In the genomic region with DNA sequence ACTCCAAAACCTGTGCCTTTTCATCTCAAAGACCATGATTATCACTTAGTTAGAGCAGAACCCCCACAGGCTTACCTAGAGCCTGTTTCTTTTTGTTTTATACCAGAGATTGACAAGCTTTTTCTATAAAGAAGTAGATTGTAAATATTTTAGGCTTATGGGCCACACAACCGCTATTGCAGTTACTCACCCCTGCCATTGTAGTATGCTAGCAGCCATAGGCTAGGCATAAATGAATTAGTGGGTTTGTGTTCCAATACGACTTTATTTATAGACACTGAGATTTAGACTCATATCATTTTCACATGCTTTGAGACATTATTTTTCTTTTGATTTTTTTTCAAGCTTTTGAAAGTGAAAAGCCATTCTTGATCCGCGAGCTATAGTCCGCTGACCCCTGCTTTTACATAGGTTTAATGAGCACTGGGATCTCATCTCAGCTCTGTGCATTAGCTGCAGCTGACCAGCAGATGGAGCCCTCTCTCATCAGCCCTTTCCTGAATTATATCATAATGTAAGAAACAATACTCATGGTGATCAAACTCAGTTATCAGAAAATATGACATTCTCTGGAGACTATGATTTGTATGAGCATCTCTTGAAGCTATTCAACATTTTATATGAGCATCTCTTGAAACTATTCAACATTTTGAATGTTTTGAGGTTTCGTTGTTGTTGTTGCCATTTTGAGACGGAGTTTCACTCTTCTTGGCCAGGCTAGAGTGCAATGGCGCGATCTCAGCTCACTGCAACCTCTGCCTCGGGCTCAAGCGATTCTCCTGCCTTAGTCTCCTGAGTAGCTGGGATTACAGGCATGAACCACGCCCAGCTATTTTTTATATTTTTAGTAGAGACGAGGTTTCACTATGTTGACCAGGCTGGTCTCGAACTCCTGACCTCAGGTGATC, we compare ENCODE assay signal across 8 cellular contexts.
A peak's percentile ranks its signal among the peaks of the same experiment; 100 is the strongest.
DNase-seq lines count a peak whose midpoint lies in the region; ATAC-seq and TF ChIP-seq lines count a peak whose summit lies in the region.

No MANE protein-coding gene starts in this region.

- TF ChIP-seq EP300 in SK-N-SH (IDR thresholded peaks at IDR 0.05; ENCODE audit: borderline replicate concordance in 1 of 2, low read depth in 1 of 2, low read length in 1 of 2), result no peak

- H3K36me3 Mint-ChIP-seq in CD8-positive, alpha-beta T cell, result peaks cover 50% of the 10 kb centered on the region

- H3K4me2 ChIP-seq in SK-N-SH, result no peak overlapping the region

- no peak overlapping the region for H3K9ac ChIP-seq in SK-N-SH

- TF ChIP-seq RAD21 in SK-N-SH (IDR thresholded peaks at IDR 0.05; ENCODE audit: low read length), result peak; percentile 74

- TF ChIP-seq POLR2A in body of pancreas (IDR thresholded peaks at IDR 0.05), result no peak

- intact Hi-C loops in CD8-positive, alpha-beta T cell (cut with DNase I, micrococcal nuclease), result loop anchor here (1.0 to 2.0 kb wide), 3 partner anchors 48 to 664 kb away; no protein-coding TSS in a partner anchor
- intact Hi-C loops in body of pancreas (cut with DNase I), result no loop called here

- H3K36me3 ChIP-seq in CD8-positive, alpha-beta T cell (ENCODE audit: insufficient read depth, low read length), result peaks cover 8% of the 10 kb centered on the region
- H3K36me3 ChIP-seq in SK-N-SH (replicated peaks in 1 of 2; ENCODE audit: control insufficient read depth in 1 of 2, insufficient read depth in 2 of 2, low read length in 1 of 2) (no peaks in the 10 kb centered on the region), body of pancreas (replicated peaks in 1 of 2; ENCODE audit: insufficient read depth in 1 of 2, low read depth in 2 of 2) (no peaks in the 10 kb centered on the region)

- TF ChIP-seq CTCF in CD8-positive, alpha-beta T cell (IDR thresholded peaks at IDR 0.05), result peak; percentile 87
- peak; percentile 98 for TF ChIP-seq CTCF in SK-N-SH (IDR thresholded peaks at IDR 0.05)
- TF ChIP-seq CTCF in body of pancreas (IDR thresholded peaks at IDR 0.05), result peak; percentile 55 to 84 (median 63)

- H3K79me2 ChIP-seq in SK-N-SH (ENCODE audit: insufficient read depth), result no peaks in the 10 kb centered on the region

- no peak overlapping the region for H3K4me3 ChIP-seq in CD8-positive, alpha-beta T cell (ENCODE audit: low read depth, low read length)
- peak overlapping the region in 1 of 2 experiments; percentile 16; a peak in 1 of 4 replicates for H3K4me3 ChIP-seq in SK-N-SH (ENCODE audit: low read depth in 2 of 2, low read length in 1 of 2)
- H3K4me3 ChIP-seq in body of pancreas, result no peak overlapping the region

- H3K4me3 Mint-ChIP-seq in CD8-positive, alpha-beta T cell, result no peak overlapping the region

- no peaks in the 10 kb centered on the region for H3K9me2 ChIP-seq in SK-N-SH

- no peaks in the 10 kb centered on the region for H3F3A ChIP-seq in SK-N-SH (replicated peaks; ENCODE audit: insufficient read depth)

- no peaks in the 10 kb centered on the region for H3K4me1 Mint-ChIP-seq in CD8-positive, alpha-beta T cell (ENCODE audit: low read depth)

- ATAC-seq in CD8-positive, alpha-beta T cell, result peak; percentile 40
- peak; percentile 72 for ATAC-seq in GM19043 (IDR thresholded peaks at IDR 0.05; ENCODE audit: low read depth, unreplicated experiment)
- ATAC-seq in body of pancreas, result peak; percentile 64
- ATAC-seq in GM21423 (IDR thresholded peaks at IDR 0.05; ENCODE audit: unreplicated experiment), result no peak

- 77% methylated on average over 14 of the region's 14 CpGs for WGBS in SK-N-SH (ENCODE audit: low lambda C conversion rate)
- 87 to 88% methylated on average over 14 of the region's 14 CpGs for WGBS in body of pancreas, 2 donors

- H3K27ac ChIP-seq in CD8-positive, alpha-beta T cell (ENCODE audit: low read depth, low read length), result no peak overlapping the region
- H3K27ac ChIP-seq in SK-N-SH (ENCODE audit: low read depth in 2 of 2, low read length in 1 of 2) (no peak overlapping the region), body of pancreas (no peak overlapping the region)

- H3K27ac Mint-ChIP-seq in CD8-positive, alpha-beta T cell, result no peak overlapping the region

- H3K27me3 Mint-ChIP-seq in CD8-positive, alpha-beta T cell (ENCODE audit: low read depth), result no peaks in the 10 kb centered on the region

- POLR2A ChIA-PET in CD8-positive, alpha-beta T cell (lab: Charles Lee), result interaction anchor here (0.6 kb wide), 1 partner anchor 330 kb away, joined by 3 read pairs; no protein-coding TSS in a partner anchor
- POLR2A ChIA-PET in SK-N-SH (lab: Yijun Ruan, JAX), result no interaction called here

- H4K20me1 ChIP-seq in SK-N-SH (ENCODE audit: insufficient read depth), result no peaks in the 10 kb centered on the region

- DNase-seq in CD8-positive, alpha-beta T cell, result peak in 4 of 7 experiments; percentile 10 to 32 (median 22)
- DNase-seq in HuH-7 (ENCODE audit: low spot score) (peak; percentile 48), SK-N-SH (peak; percentile 66), body of pancreas (peak; percentile 20 to 47 (median 22)), iris pigment epithelial cell (ENCODE audit: low read depth) (peak; percentile 40)
- peak; percentile 14 to 16 for DNase-seq in stimulated activated CD4-positive, alpha-beta T cell treated with anti-CD3 and anti-CD28 coated beads, Interleukin-4, amount 100 ng/mL, for 4 hours

- no peaks in the 10 kb centered on the region for H3K9me3 ChIP-seq in CD8-positive, alpha-beta T cell (ENCODE audit: low read length)
- H3K9me3 ChIP-seq in SK-N-SH (no peaks in the 10 kb centered on the region), body of pancreas (no peaks in the 10 kb centered on the region)

- H3K9me3 Mint-ChIP-seq in CD8-positive, alpha-beta T cell, result no peaks in the 10 kb centered on the region

- no peaks in the 10 kb centered on the region for H3K27me3 ChIP-seq in CD8-positive, alpha-beta T cell (ENCODE audit: insufficient read depth, low read length)
- H3K27me3 ChIP-seq in SK-N-SH (ENCODE audit: insufficient read depth) (no peaks in the 10 kb centered on the region), body of pancreas (no peaks in the 10 kb centered on the region)

- H3K4me1 ChIP-seq in CD8-positive, alpha-beta T cell (ENCODE audit: insufficient read depth, low read length), result no peaks in the 10 kb centered on the region
- H3K4me1 ChIP-seq in SK-N-SH (ENCODE audit: control insufficient read depth in 1 of 2, insufficient read depth in 2 of 2, low read depth in 1 of 2, low read length in 1 of 2), result no peaks in the 10 kb centered on the region
- no peaks in the 10 kb centered on the region for H3K4me1 ChIP-seq in body of pancreas

- no peak overlapping the region for H2AFZ ChIP-seq in SK-N-SH (ENCODE audit: low read depth)

- CTCF ChIA-PET in CD8-positive, alpha-beta T cell (lab: Charles Lee), result interaction anchor here (0.6 to 2.5 kb wide), 20 partner anchors 8 to 845 kb away, joined by 3 to 20 read pairs (median 4); no protein-coding TSS in a partner anchor
- CTCF ChIA-PET in SK-N-SH (lab: Yijun Ruan, JAX), result interaction anchor here (0.6 to 3.3 kb wide), 45 partner anchors 9 to 469 kb away, joined by 3 to 47 read pairs (median 5); no protein-coding TSS in a partner anchor

TF ChIP-seq in SK-N-SH, 30 proteins besides CTCF, POLR2A, EP300 and RAD21:
- no peak for TF ChIP-seq SIN3A (IDR thresholded peaks at IDR 0.05; ENCODE audit: borderline replicate concordance, low read depth, low read length)
- TF ChIP-seq POLR2AphosphoS5 (IDR thresholded peaks at IDR 0.05; ENCODE audit: low read depth, low read length), result no peak
- no peak for TF ChIP-seq RFX5 (IDR thresholded peaks at IDR 0.05; ENCODE audit: low read length)
- peak; percentile 80 for TF ChIP-seq SMC3 (IDR thresholded peaks at IDR 0.05; ENCODE audit: low read depth, low read length)
- no peak for TF ChIP-seq REST (IDR thresholded peaks at IDR 0.05; ENCODE audit: low read depth, low read length)
- no peak for TF ChIP-seq NRF1 (IDR thresholded peaks at IDR 0.05; ENCODE audit: low read depth, low read length)
TF ChIP-seq in SK-N-SH: peak in this region for 1.

Comparison
In these comparisons a context has a peak if more than half of its experiments do, and no peak if none do; other contexts are left out.
1. DNase-seq: peak in every context shown above with its lines; median percentile 66 in SK-N-SH; 48 in HuH-7; 40 in iris pigment epithelial cell; 22 in body of pancreas; 22 in CD8-positive, alpha-beta T cell; 15 in stimulated activated CD4-positive, alpha-beta T cell treated with anti-CD3 and anti-CD28 coated beads, Interleukin-4, amount 100 ng/mL, for 4 hours.